Comparison of ENCODE assay signal across 18 cellular contexts in genomic region chr1:216450252-216450651, GRCh38. TPM values are rescaled to one million over a fixed set of nuclear protein-coding genes. Genes with fewer than 3 reads are reported as not detected.
DNase-seq lines count a peak whose midpoint lies in the region; ATAC-seq and TF ChIP-seq lines count a peak whose summit lies in the region.
"Had no signal": no experiment of that assay in that cellular context is flagged by ENCODE, and none has a peak within 500 bp of the region (broad histone marks: within the 10 kb centered on the region; RNA-seq: fewer than 3 reads in every experiment).

No MANE protein-coding gene starts in this region.

- no peaks in the 10 kb centered on the region for H3K4me1 ChIP-seq in upper lobe of left lung
- H3K4me1 ChIP-seq: A549 had no signal

- no peak overlapping the region for H3K27ac ChIP-seq in upper lobe of left lung
- H3K27ac ChIP-seq: 22Rv1, A549, C4-2B had no signal

- H3K4me1 Mint-ChIP-seq in stimulated activated naive CD8-positive, alpha-beta T cell treated with anti-CD3 and anti-CD28 coated beads, Interleukin-15, amount 100 ng/mL, for 72 hours = no peaks in the 10 kb centered on the region
- H3K4me1 Mint-ChIP-seq: GM23338 had no signal

- no peaks in the 10 kb centered on the region for H3K9me3 ChIP-seq in upper lobe of left lung
- H3K9me3 ChIP-seq: A549, Caco-2 had no signal

- H3K27me3 ChIP-seq in upper lobe of left lung = no peaks in the 10 kb centered on the region

- TF ChIP-seq POLR2A in upper lobe of left lung (IDR thresholded peaks at IDR 0.05) = no peak

- no peak overlapping the region for H3K4me3 ChIP-seq in upper lobe of left lung
- H3K4me3 ChIP-seq: A549, GM23338 had no signal

- DNase-seq in NCI-H1092 treated with DMSO at 0.1 percent for 48 hours (lab: John Stamatoyannopoulos, UW) = peak; percentile 47
- no peak for DNase-seq in NCI-H1092 (lab: John Stamatoyannopoulos, UW)
- peak; percentile 27 for DNase-seq in NCI-H1436 treated with DMSO at 0.1 percent for 48 hours (lab: John Stamatoyannopoulos, UW)
- no peak for DNase-seq in stimulated activated naive CD8-positive, alpha-beta T cell treated with anti-CD3 and anti-CD28 coated beads, Interleukin-15, amount 100 ng/mL, for 72 hours
- no peak for DNase-seq in pons (ENCODE audit: low spot score)
- DNase-seq in upper lobe of left lung = no peak
- DNase-seq: AML-193; Caco-2; CD4-positive, alpha-beta T cell; DMS79 treated with DMSO at 0.1 percent for 48 hours; GF-D8; HCEC 1CT had no signal

- no peak overlapping the region for H3K4me3 Mint-ChIP-seq in stimulated activated naive CD8-positive, alpha-beta T cell treated with anti-CD3 and anti-CD28 coated beads, Interleukin-15, amount 100 ng/mL, for 72 hours
- H3K4me3 Mint-ChIP-seq: CD4-positive, alpha-beta T cell; GM23338 had no signal

- no peak overlapping the region for H3K27ac Mint-ChIP-seq in stimulated activated naive CD8-positive, alpha-beta T cell treated with anti-CD3 and anti-CD28 coated beads, Interleukin-15, amount 100 ng/mL, for 72 hours
- H3K27ac Mint-ChIP-seq: CD4-positive, alpha-beta T cell; GM23338 had no signal

- ATAC-seq in stimulated activated naive CD8-positive, alpha-beta T cell treated with anti-CD3 and anti-CD28 coated beads, Interleukin-15, amount 100 ng/mL, for 72 hours = no peak
- ATAC-seq in upper lobe of left lung (ENCODE audit: low FRiP score in 2 of 2) = no peak
- ATAC-seq: A549, GM23338 had no signal

- TF ChIP-seq EP300 in upper lobe of left lung (IDR thresholded peaks at IDR 0.05) = no peak

- H3K27me3 Mint-ChIP-seq in stimulated activated naive CD8-positive, alpha-beta T cell treated with anti-CD3 and anti-CD28 coated beads, Interleukin-15, amount 100 ng/mL, for 72 hours = no peaks in the 10 kb centered on the region
- H3K27me3 Mint-ChIP-seq: CD4-positive, alpha-beta T cell had no signal

- TF ChIP-seq CTCF in upper lobe of left lung (IDR thresholded peaks at IDR 0.05) = no peak

- H3K36me3 ChIP-seq in upper lobe of left lung = no peaks in the 10 kb centered on the region

- 43 to 45% methylated on average over 4 of the region's 4 CpGs for WGBS in upper lobe of left lung, 2 donors

- H3K9me3 Mint-ChIP-seq in stimulated activated naive CD8-positive, alpha-beta T cell treated with anti-CD3 and anti-CD28 coated beads, Interleukin-15, amount 100 ng/mL, for 72 hours = peaks cover 3 to 8% of the 10 kb centered on the region in 2 donors
- H3K9me3 Mint-ChIP-seq: GM23338 had no signal

TF ChIP-seq in PFSK-1, 5 proteins besides CTCF, POLR2A, EP300 and RAD21:
- TF ChIP-seq, protein P1, sequence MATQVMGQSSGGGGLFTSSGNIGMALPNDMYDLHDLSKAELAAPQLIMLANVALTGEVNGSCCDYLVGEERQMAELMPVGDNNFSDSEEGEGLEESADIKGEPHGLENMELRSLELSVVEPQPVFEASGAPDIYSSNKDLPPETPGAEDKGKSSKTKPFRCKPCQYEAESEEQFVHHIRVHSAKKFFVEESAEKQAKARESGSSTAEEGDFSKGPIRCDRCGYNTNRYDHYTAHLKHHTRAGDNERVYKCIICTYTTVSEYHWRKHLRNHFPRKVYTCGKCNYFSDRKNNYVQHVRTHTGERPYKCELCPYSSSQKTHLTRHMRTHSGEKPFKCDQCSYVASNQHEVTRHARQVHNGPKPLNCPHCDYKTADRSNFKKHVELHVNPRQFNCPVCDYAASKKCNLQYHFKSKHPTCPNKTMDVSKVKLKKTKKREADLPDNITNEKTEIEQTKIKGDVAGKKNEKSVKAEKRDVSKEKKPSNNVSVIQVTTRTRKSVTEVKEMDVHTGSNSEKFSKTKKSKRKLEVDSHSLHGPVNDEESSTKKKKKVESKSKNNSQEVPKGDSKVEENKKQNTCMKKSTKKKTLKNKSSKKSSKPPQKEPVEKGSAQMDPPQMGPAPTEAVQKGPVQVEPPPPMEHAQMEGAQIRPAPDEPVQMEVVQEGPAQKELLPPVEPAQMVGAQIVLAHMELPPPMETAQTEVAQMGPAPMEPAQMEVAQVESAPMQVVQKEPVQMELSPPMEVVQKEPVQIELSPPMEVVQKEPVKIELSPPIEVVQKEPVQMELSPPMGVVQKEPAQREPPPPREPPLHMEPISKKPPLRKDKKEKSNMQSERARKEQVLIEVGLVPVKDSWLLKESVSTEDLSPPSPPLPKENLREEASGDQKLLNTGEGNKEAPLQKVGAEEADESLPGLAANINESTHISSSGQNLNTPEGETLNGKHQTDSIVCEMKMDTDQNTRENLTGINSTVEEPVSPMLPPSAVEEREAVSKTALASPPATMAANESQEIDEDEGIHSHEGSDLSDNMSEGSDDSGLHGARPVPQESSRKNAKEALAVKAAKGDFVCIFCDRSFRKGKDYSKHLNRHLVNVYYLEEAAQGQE (IDR thresholded peaks at IDR 0.05; ENCODE audit: insufficient read depth in 1 of 2, low read depth in 2 of 2, low read length in 2 of 2) = peak; percentile 53 to 73; a peak in 3 of 4 replicates
- no peak for TF ChIP-seq FOXP2 (optimal IDR thresholded peaks at IDR 0.05; ENCODE audit: borderline replicate concordance, extremely low read depth, extremely low read length, insufficient read depth)
- no peak for TF ChIP-seq SIN3A (IDR thresholded peaks at IDR 0.05; ENCODE audit: borderline replicate concordance, insufficient read depth, low read length)
- TF ChIP-seq TAF1 (IDR thresholded peaks at IDR 0.05; ENCODE audit: borderline replicate concordance, insufficient read depth, low read length) = no peak

RNA-seq across cellular contexts. Expression of gene USH2A, which starts 27.0 kb away (rescaled TPM):
- polyA plus RNA-seq in PFSK-1 (2012; ENCODE audit: insufficient read length, low read depth) = not detected
- under 1 TPM in 2 of 6 donors, not detected in 4; under 0.01 to 0.11 TPM for total RNA-seq in upper lobe of left lung
- total RNA-seq: CD4-positive, alpha-beta T cell; HT-29 had no signal
- polyA plus RNA-seq: A549 had no signal

Comparison
In these comparisons a context has a peak if more than half of its experiments do, and no peak if none do; other contexts are left out.
1. DNase-seq: peak in NCI-H1092 treated with DMSO at 0.1 percent for 48 hours (single experiment) and NCI-H1436 treated with DMSO at 0.1 percent for 48 hours (single experiment); none in NCI-H1092 (single experiment), stimulated activated naive CD8-positive, alpha-beta T cell treated with anti-CD3 and anti-CD28 coated beads, Interleukin-15, amount 100 ng/mL, for 72 hours (0 of 2), pons (single experiment) and upper lobe of left lung (0 of 2).